In the genomic region with DNA sequence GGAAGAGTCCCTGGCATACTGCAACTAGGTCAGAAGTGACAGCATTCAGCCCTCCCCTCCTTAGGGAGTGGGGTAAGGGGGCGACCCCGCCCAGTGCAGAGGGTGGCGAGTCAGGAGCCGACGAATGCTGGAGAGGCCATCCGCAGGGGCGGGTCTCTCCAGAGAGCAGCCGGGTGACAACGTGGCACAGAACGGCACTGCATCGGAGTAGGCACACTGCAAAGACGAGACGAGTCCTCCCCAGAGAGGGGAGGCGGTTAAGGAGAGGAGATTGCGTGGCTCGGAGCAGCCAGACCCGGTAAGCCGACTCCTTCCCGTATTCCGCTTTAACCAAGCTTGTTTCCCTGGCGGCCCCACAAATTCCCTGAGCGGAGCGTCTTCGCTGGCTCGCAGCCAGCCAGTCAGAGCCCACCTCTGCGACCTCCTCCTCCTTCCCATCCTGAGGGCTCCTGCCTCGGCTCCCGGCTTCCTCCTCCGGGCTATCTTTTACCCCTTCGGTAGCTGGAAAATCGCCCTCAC, we compare ENCODE assay signal across 9 cellular contexts. TPM values are rescaled to one million over a fixed set of nuclear protein-coding genes. Genes with fewer than 3 reads are reported as not detected.
DNase-seq lines count a peak whose midpoint lies in the region; ATAC-seq and TF ChIP-seq lines count a peak whose summit lies in the region.
"Had no signal": no experiment of that assay in that cellular context is flagged by ENCODE, and none has a peak within 500 bp of the region (broad histone marks: within the 10 kb centered on the region; RNA-seq: fewer than 3 reads in every experiment).

No MANE protein-coding gene starts in this region.

- TF ChIP-seq CTCF in fibroblast of lung (conservative IDR thresholded peaks at IDR 0.05 in 1 of 2, IDR thresholded peaks at IDR 0.05 in 1 of 2; ENCODE audit: low read depth in 1 of 2, low read length in 2 of 2) (no peak), omental fat pad (IDR thresholded peaks at IDR 0.05) (no peak), spleen (IDR thresholded peaks at IDR 0.05 in 8 of 11, conservative IDR thresholded peaks at IDR 0.05 in 3 of 11) (no peak)

- intact Hi-C loops in spleen (cut with DNase I; ENCODE audit: low total_unique reads), result loop anchor here (10.0 kb wide), 1 partner anchor 510 kb away; no protein-coding TSS in a partner anchor

- H3K27ac ChIP-seq in fibroblast of lung (ENCODE audit: insufficient read depth, low read length) (peak overlapping the region; percentile 63), spleen (no peak overlapping the region)

- peak overlapping the region; percentile 58 for H3K4me2 ChIP-seq in fibroblast of lung (ENCODE audit: extremely low read depth, insufficient read depth, low read length)

- H3K9ac ChIP-seq in fibroblast of lung (ENCODE audit: insufficient read depth, low read length), result peak overlapping the region; percentile 50

- peak; percentile 55 for DNase-seq in ELR (ENCODE audit: low read depth)
- DNase-seq in SK-MEL-5 (ENCODE audit: low read depth, low spot score), result peak; percentile 32
- peak; percentile 67 for DNase-seq in fibroblast of lung (ENCODE audit: low read depth in 2 of 2)
- DNase-seq in omental fat pad (ENCODE audit: low spot score), result no peak
- DNase-seq in spleen, result no peak

- no peak for TF ChIP-seq POLR2A in spleen (IDR thresholded peaks at IDR 0.05)

- H2AFZ ChIP-seq in fibroblast of lung (ENCODE audit: low read length), result peak overlapping the region; percentile 65

- peak; percentile 40 for ATAC-seq in omental fat pad (ENCODE audit: low FRiP score)
- ATAC-seq in HG02763 (IDR thresholded peaks at IDR 0.05; ENCODE audit: unreplicated experiment), result no peak
- ATAC-seq in GM21423 (IDR thresholded peaks at IDR 0.05; ENCODE audit: unreplicated experiment), result no peak
- ATAC-seq in HG02970 (IDR thresholded peaks at IDR 0.05; ENCODE audit: low FRiP score, unreplicated experiment), result no peak
- ATAC-seq: K562 had no signal

- peak overlapping the region; percentile 57 to 77 (median 64) for H3K4me3 ChIP-seq in fibroblast of lung (replicated peaks in 1 of 4; ENCODE audit: control extremely low read depth in 1 of 4, insufficient read depth in 1 of 4, low read depth in 3 of 4, low read length in 4 of 4)
- H3K4me3 ChIP-seq in spleen, result peak overlapping the region in 4 of 8 donors; percentile 7 to 56 (median 16)
- H3K4me3 ChIP-seq: K562 had no signal

- 1 to 29% (median 4%) methylated on average over 7 to 31 of the region's 31 CpGs for WGBS in spleen, 5 donors

- H3K27me3 ChIP-seq in fibroblast of lung (ENCODE audit: control insufficient read depth, insufficient read depth, low read length) (no peaks in the 10 kb centered on the region), spleen (replicated peaks in 1 of 7) (peaks cover 0 to 33% (median 19%) of the 10 kb centered on the region in 7 donors)

- H3K36me3 ChIP-seq in fibroblast of lung (ENCODE audit: control insufficient read depth, insufficient read depth, low read length) (no peaks in the 10 kb centered on the region), spleen (no peaks in the 10 kb centered on the region)

- H3K9me3 ChIP-seq in fibroblast of lung (ENCODE audit: control insufficient read depth, insufficient read depth, low read depth, low read length), result no peaks in the 10 kb centered on the region
- H3K9me3 ChIP-seq in spleen, result no peaks in the 10 kb centered on the region

- H3K4me1 ChIP-seq in fibroblast of lung (ENCODE audit: control insufficient read depth, extremely low read depth, insufficient read depth, low read length) (no peaks in the 10 kb centered on the region), spleen (peaks cover 0 to 6% (median 0%) of the 10 kb centered on the region in 6 donors)

- peaks cover 10% of the 10 kb centered on the region for H3K79me2 ChIP-seq in fibroblast of lung (ENCODE audit: control insufficient read depth, insufficient read depth, low read length)

- in situ Hi-C loops in SK-MEL-5 (cut with HindIII; ENCODE audit: low pct_unique_long_range_greater_than_20kb, low sequenced_read_pairs), result no loop called here

- H4K20me1 ChIP-seq in fibroblast of lung (ENCODE audit: control insufficient read depth, extremely low read depth, insufficient read depth, low read length), result no peaks in the 10 kb centered on the region

RNA-seq across cellular contexts. Expression of a gene that starts 54.9 kb away (rescaled TPM):
- total RNA-seq in SK-MEL-5 (2014; rRNA removed; shearing (Covaris generic)), result 3.1 and 3.9 TPM in 2 replicates
- polyA plus RNA-seq in SK-MEL-5 (2015; cell fraction: cytosol; rRNA removed), result 3.5 and 7.1 TPM in 2 replicates
- 7.8 and 12.9 TPM in 2 replicates for polyA plus RNA-seq in SK-MEL-5 (2015; cell fraction: nucleus; rRNA removed)
- 2.1 and 6.9 TPM in 2 replicates for total RNA-seq in fibroblast of lung
- polyA plus RNA-seq in fibroblast of lung, result 75.7 and 82.5 TPM in 2 replicates
- 17.9 and 22.4 TPM in 2 replicates for polyA plus RNA-seq in fibroblast of lung (2012)
- polyA minus RNA-seq in fibroblast of lung (ENCODE audit: low replicate concordance), result 30.0 and 33.6 TPM in 2 replicates
- total RNA-seq in omental fat pad, result 100 to 1,000 TPM; 244 to 714 (median 523) TPM
- total RNA-seq in spleen, result 100 to 1,000 TPM in 1 of 7 donors, 10 to 100 TPM in 6; 18.0 to 143 (median 47.6) TPM
- polyA plus RNA-seq in spleen, result 1 to 10 TPM in 1 of 3 donors, under 1 TPM in 2; 0.12 to 1.2 (median 0.57) TPM

Comparison
In these comparisons a context has a peak if more than half of its experiments do, and no peak if none do; other contexts are left out.
1. DNase-seq: peak in ELR (single experiment), SK-MEL-5 (single experiment) and fibroblast of lung (2 of 2); none in omental fat pad (single experiment) and spleen (single experiment).